ENCODE assay signal across 1 cellular context in the genomic region with DNA sequence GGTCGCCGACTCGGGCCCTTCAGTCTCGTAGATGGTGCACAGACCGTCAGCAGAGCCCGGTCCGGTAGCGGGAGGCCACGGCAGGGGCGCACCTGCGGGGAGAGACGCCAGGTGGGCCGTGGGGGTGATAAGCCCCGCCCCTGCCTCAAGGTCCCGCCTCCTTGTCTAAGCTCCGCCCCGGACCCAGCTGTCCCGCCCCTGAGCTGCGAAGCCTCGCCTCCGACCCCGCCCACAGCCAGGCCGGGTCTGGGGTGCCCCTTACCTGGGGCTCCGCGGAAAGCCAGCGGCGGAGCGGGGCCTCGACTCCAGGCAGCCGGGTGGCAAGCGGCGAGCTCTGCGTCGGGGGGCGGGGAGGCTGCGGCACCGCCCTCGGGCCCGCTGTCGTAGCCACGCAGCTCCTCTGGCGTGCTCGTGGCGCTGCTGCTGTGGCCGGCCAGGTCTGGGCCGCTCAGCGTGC.
TF ChIP-seq lines count a peak whose summit lies in the region.

No MANE protein-coding gene starts in this region.

TF ChIP-seq in HEK293, 187 proteins besides CTCF, POLR2A, EP300 and RAD21 (continued from another document):
- TF ChIP-seq, protein P1, sequence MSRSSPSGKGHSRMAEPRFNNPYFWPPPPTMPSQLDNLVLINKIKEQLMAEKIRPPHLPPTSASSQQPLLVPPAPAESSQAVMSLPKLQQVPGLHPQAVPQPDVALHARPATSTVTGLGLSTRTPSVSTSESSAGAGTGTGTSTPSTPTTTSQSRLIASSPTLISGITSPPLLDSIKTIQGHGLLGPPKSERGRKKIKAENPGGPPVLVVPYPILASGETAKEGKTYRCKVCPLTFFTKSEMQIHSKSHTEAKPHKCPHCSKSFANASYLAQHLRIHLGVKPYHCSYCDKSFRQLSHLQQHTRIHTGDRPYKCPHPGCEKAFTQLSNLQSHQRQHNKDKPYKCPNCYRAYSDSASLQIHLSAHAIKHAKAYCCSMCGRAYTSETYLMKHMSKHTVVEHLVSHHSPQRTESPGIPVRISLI (tag by site-specific recombination; IDR thresholded peaks at IDR 0.05), result no peak
- TF ChIP-seq OVOL3 (tag by site-specific recombination; IDR thresholded peaks at IDR 0.05) (no peak), SETDB1 (IDR thresholded peaks at IDR 0.05; ENCODE audit: insufficient read length, low read length) (no peak), ZNF610 (tag by site-specific recombination; IDR thresholded peaks at IDR 0.05; ENCODE audit: borderline replicate concordance) (no peak), TRIM28 (IDR thresholded peaks at IDR 0.05; ENCODE audit: borderline replicate concordance, low read length) (no peak), PATZ1 (tag by site-specific recombination; IDR thresholded peaks at IDR 0.05) (peak; percentile 46; the same call in 1 of the 2 replicates), KLF8 (tag by site-specific recombination; IDR thresholded peaks at IDR 0.05) (peak; percentile 54), ZFHX2 (tag by site-specific recombination; conservative IDR thresholded peaks at IDR 0.05) (no peak), OSR2 (tag by site-specific recombination; IDR thresholded peaks at IDR 0.05) (no peak), KLF7 (tag by site-specific recombination; IDR thresholded peaks at IDR 0.05; ENCODE audit: borderline replicate concordance) (no peak), REPIN1 (tag by site-specific recombination; IDR thresholded peaks at IDR 0.05; ENCODE audit: low read depth) (no peak), ZNF19 (tag by site-specific recombination; IDR thresholded peaks at IDR 0.05; ENCODE audit: low read depth) (no peak), ZNF221 (tag by site-specific recombination; IDR thresholded peaks at IDR 0.05; ENCODE audit: borderline replicate concordance) (no peak), SP2 (tag by site-specific recombination; IDR thresholded peaks at IDR 0.05) (peak; percentile 76), ZBTB7A (tag by site-specific recombination; IDR thresholded peaks at IDR 0.05; ENCODE audit: low read depth) (0 out of 2 replicates have a peak, but pooled peaks have one; percentile 30), GLI4 (tag by site-specific recombination; IDR thresholded peaks at IDR 0.05) (no peak), KLF9 (tag by site-specific recombination; IDR thresholded peaks at IDR 0.05; ENCODE audit: low read depth) (peak; percentile 36; the same call in 1 of the 2 replicates), ZNF341 (tag by site-specific recombination; IDR thresholded peaks at IDR 0.05; ENCODE audit: low read depth) (no peak), BCL11B (tag by site-specific recombination; IDR thresholded peaks at IDR 0.05; ENCODE audit: low read depth) (no peak), ZNF175 (tag by site-specific recombination; IDR thresholded peaks at IDR 0.05) (no peak)
- TF ChIP-seq, protein P2, sequence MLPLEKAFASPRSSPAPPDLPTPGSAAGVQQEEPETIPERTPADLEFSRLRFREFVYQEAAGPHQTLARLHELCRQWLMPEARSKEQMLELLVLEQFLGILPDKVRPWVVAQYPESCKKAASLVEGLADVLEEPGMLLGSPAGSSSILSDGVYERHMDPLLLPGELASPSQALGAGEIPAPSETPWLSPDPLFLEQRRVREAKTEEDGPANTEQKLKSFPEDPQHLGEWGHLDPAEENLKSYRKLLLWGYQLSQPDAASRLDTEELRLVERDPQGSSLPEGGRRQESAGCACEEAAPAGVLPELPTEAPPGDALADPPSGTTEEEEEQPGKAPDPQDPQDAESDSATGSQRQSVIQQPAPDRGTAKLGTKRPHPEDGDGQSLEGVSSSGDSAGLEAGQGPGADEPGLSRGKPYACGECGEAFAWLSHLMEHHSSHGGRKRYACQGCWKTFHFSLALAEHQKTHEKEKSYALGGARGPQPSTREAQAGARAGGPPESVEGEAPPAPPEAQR (tag by site-specific recombination; IDR thresholded peaks at IDR 0.05), result no peak
- TF ChIP-seq, protein P3, sequence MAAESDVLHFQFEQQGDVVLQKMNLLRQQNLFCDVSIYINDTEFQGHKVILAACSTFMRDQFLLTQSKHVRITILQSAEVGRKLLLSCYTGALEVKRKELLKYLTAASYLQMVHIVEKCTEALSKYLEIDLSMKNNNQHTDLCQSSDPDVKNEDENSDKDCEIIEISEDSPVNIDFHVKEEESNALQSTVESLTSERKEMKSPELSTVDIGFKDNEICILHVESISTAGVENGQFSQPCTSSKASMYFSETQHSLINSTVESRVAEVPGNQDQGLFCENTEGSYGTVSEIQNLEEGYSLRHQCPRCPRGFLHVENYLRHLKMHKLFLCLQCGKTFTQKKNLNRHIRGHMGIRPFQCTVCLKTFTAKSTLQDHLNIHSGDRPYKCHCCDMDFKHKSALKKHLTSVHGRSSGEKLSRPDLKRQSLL (tag by site-specific recombination; IDR thresholded peaks at IDR 0.05), result no peak
- TF ChIP-seq, protein P4, sequence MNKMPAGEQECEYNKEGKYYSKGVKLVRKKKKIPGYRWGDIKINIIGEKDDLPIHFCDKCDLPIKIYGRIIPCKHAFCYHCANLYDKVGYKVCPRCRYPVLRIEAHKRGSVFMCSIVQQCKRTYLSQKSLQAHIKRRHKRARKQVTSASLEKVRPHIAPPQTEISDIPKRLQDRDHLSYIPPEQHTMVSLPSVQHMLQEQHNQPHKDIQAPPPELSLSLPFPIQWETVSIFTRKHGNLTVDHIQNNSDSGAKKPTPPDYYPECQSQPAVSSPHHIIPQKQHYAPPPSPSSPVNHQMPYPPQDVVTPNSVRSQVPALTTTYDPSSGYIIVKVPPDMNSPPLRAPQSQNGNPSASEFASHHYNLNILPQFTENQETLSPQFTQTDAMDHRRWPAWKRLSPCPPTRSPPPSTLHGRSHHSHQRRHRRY (tag by site-specific recombination; IDR thresholded peaks at IDR 0.05), result no peak
TF ChIP-seq in HEK293: peak in this region for 6.
